ENCODE assay signal across 9 cellular contexts in the genomic region with DNA sequence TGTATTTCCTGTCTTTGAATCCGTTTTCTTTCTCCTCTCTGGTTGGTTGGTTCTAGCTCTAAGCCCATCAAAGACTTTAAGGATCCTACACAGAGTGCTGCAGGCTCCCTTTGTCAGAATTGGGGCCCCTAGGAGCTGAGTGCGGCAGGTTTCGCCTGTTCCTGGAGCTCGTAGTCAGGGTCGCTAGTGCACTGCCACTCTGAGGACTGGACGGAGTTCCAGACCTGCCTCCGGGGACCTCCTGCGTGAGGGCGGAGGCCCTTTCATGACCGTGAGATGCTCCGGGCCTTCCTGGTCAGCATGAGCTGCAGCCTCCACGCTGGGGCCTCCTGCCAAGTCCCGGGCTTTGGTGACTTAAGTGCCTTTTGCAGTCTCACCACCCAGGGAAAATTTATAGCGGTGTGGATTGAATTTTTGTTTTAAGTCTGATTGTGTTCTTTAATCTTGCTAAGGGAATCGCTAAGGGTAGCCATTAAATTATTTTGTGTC. TPM values are rescaled to one million over a fixed set of nuclear protein-coding genes. Genes with fewer than 3 reads are reported as not detected.
DNase-seq lines count a peak whose midpoint lies in the region; ATAC-seq and TF ChIP-seq lines count a peak whose summit lies in the region.
"Had no signal": no experiment of that assay in that cellular context is flagged by ENCODE, and none has a peak within 500 bp of the region (broad histone marks: within the 10 kb centered on the region; RNA-seq: fewer than 3 reads in every experiment).

No MANE protein-coding gene starts in this region.

- H3K27ac Mint-ChIP-seq in stimulated activated naive CD8-positive, alpha-beta T cell treated with anti-CD3 and anti-CD28 coated beads, Interleukin-15, Interleukin-2, amounts not matched to agents 100 ng/mL and 50 ng/mL, for 24 hours, result peak overlapping the region; percentile 32
- no peak overlapping the region for H3K27ac Mint-ChIP-seq in natural killer cell

- 68% methylated on average over 9 of the region's 15 CpGs for WGBS in esophagus muscularis mucosa

- H3K4me1 Mint-ChIP-seq in stimulated activated naive CD8-positive, alpha-beta T cell treated with anti-CD3 and anti-CD28 coated beads, Interleukin-15, Interleukin-2, amounts not matched to agents 100 ng/mL and 50 ng/mL, for 24 hours (ENCODE audit: low read depth), result peaks cover 21% of the 10 kb centered on the region
- peaks cover 12% of the 10 kb centered on the region in 2 donors for H3K4me1 Mint-ChIP-seq in natural killer cell

- H3K4me3 Mint-ChIP-seq in stimulated activated naive CD8-positive, alpha-beta T cell treated with anti-CD3 and anti-CD28 coated beads, Interleukin-15, Interleukin-2, amounts not matched to agents 100 ng/mL and 50 ng/mL, for 24 hours, result peak overlapping the region; percentile 78
- peak overlapping the region; percentile 64 for H3K4me3 Mint-ChIP-seq in natural killer cell

- DNase-seq in stimulated activated naive CD8-positive, alpha-beta T cell treated with anti-CD3 and anti-CD28 coated beads, Interleukin-15, Interleukin-2, amounts not matched to agents 100 U/mL and 50 U/mL, for 24 hours, result no peak
- DNase-seq in esophagus muscularis mucosa (ENCODE audit: extremely low spot score), result no peak
- no peak for DNase-seq in natural killer cell
- DNase-seq in CD1c-positive myeloid dendritic cell (ENCODE audit: extremely low spot score), result no peak

- H3K4me3 ChIP-seq in esophagus muscularis mucosa, result peak overlapping the region; percentile 47 to 57 (median 52)
- H3K4me3 ChIP-seq: SJSA1 had no signal

- intact Hi-C loops in esophagus muscularis mucosa (cut with DNase I), result no loop called here
- intact Hi-C loops in natural killer cell (cut with micrococcal nuclease), result no loop called here

- TF ChIP-seq CTCF in esophagus muscularis mucosa (IDR thresholded peaks at IDR 0.05) (no peak), natural killer cell (IDR thresholded peaks at IDR 0.05) (no peak)

- H3K4me1 ChIP-seq in esophagus muscularis mucosa, result peaks cover 9 to 15% (median 13%) of the 10 kb centered on the region in 4 donors
- H3K4me1 ChIP-seq: SJSA1 had no signal

- H3K27ac ChIP-seq in esophagus muscularis mucosa (replicated peaks in 1 of 4), result no peak overlapping the region
- H3K27ac ChIP-seq: SJSA1 had no signal

- no peaks in the 10 kb centered on the region for H3K36me3 ChIP-seq in esophagus muscularis mucosa
- H3K36me3 ChIP-seq: SJSA1 had no signal

- peaks cover 0 to 28% (median 6%) of the 10 kb centered on the region in 4 donors for H3K27me3 ChIP-seq in esophagus muscularis mucosa

- peaks cover 25% of the 10 kb centered on the region for H3K27me3 Mint-ChIP-seq in stimulated activated naive CD8-positive, alpha-beta T cell treated with anti-CD3 and anti-CD28 coated beads, Interleukin-15, Interleukin-2, amounts not matched to agents 100 ng/mL and 50 ng/mL, for 24 hours
- peaks cover 48 to 90% of the 10 kb centered on the region in 2 donors for H3K27me3 Mint-ChIP-seq in natural killer cell (ENCODE audit: low read depth in 2 of 2)

- H3K36me3 Mint-ChIP-seq in stimulated activated naive CD8-positive, alpha-beta T cell treated with anti-CD3 and anti-CD28 coated beads, Interleukin-15, Interleukin-2, amounts not matched to agents 100 ng/mL and 50 ng/mL, for 24 hours (ENCODE audit: low read depth), result no peaks in the 10 kb centered on the region
- H3K36me3 Mint-ChIP-seq in natural killer cell, result no peaks in the 10 kb centered on the region

- H3K9me3 ChIP-seq in esophagus muscularis mucosa, result no peaks in the 10 kb centered on the region
- H3K9me3 ChIP-seq: SJSA1 had no signal

- no peak for TF ChIP-seq EP300 in esophagus muscularis mucosa (IDR thresholded peaks at IDR 0.05)

- TF ChIP-seq POLR2A in esophagus muscularis mucosa (IDR thresholded peaks at IDR 0.05; ENCODE audit: low read depth), result no peak

- H3K9me3 Mint-ChIP-seq in stimulated activated naive CD8-positive, alpha-beta T cell treated with anti-CD3 and anti-CD28 coated beads, Interleukin-15, Interleukin-2, amounts not matched to agents 100 ng/mL and 50 ng/mL, for 24 hours, result no peaks in the 10 kb centered on the region
- no peaks in the 10 kb centered on the region for H3K9me3 Mint-ChIP-seq in natural killer cell

- no peak for ATAC-seq in stimulated activated naive CD8-positive, alpha-beta T cell treated with anti-CD3 and anti-CD28 coated beads, Interleukin-15, Interleukin-2, amounts not matched to agents 100 U/mL and 50 U/mL, for 24 hours
- ATAC-seq in natural killer cell (no peak), HG03095 (IDR thresholded peaks at IDR 0.05; ENCODE audit: unreplicated experiment) (no peak), GM21526 (IDR thresholded peaks at IDR 0.05; ENCODE audit: low FRiP score, unreplicated experiment) (no peak), GM18861 (IDR thresholded peaks at IDR 0.05; ENCODE audit: unreplicated experiment) (no peak)

RNA-seq across cellular contexts. Expression of a gene that starts 33.7 kb away (rescaled TPM):
- not detected for total RNA-seq in esophagus muscularis mucosa
- total RNA-seq in natural killer cell, result under 1 TPM in 1 of 3 donors, not detected in 2; 0.23 TPM
